In genomic region chr2:70553584-70554337, GRCh38 we compare ENCODE assay signal across 8 cellular contexts.
DNase-seq lines count a peak whose midpoint lies in the region; ATAC-seq lines count a peak whose summit lies in the region.

TGFA (minus strand) TSS chr2:70553826; CDS start chr2:70553767, 59 bp downstream.

- H3K4me1 ChIP-seq in endocrine pancreas (ENCODE audit: control insufficient read depth, insufficient read depth, low read length): no peaks in the 10 kb centered on the region

- H3K9me3 ChIP-seq in endocrine pancreas (ENCODE audit: control insufficient read depth, low read length): no peaks in the 10 kb centered on the region

- ATAC-seq in GM18868 (IDR thresholded peaks at IDR 0.05; ENCODE audit: unreplicated experiment) (peak; percentile 84), HG03354 (IDR thresholded peaks at IDR 0.05; ENCODE audit: poor library complexity, severe bottlenecking, unreplicated experiment) (peak; percentile 74)

- DNase-seq in ACHN (peak; percentile 96), NCI-H748 treated with DMSO at 0.1 percent for 48 hours (lab: John Stamatoyannopoulos, UW) (peak; percentile 32), midbrain (lab: John Stamatoyannopoulos, UW) (peak; percentile 87)
- peak; percentile 29 to 38 for DNase-seq in activated CD8-positive, alpha-beta memory T cell treated with anti-CD3 and anti-CD28 coated beads for 4 hours (ENCODE audit: low read depth in 2 of 2)
- DNase-seq in stimulated activated CD8-positive, alpha-beta memory T cell treated with anti-CD3 and anti-CD28 coated beads, Interleukin-15, amount 100 ng/mL, for 48 hours (ENCODE audit: low read depth in 2 of 2): peak; percentile 47 to 54

- H3K27me3 ChIP-seq in endocrine pancreas (ENCODE audit: control insufficient read depth, insufficient read depth, low read length): no peaks in the 10 kb centered on the region

- peak within 1 kb of the TSS; percentile 54 for H3K9ac ChIP-seq in endocrine pancreas (ENCODE audit: control insufficient read depth, insufficient read depth, low read length)

- H3K4me3 ChIP-seq in endocrine pancreas (ENCODE audit: control insufficient read depth, insufficient read depth, low read length): no peak within 1 kb of the TSS

- no peaks in the 10 kb centered on the region for H3K36me3 ChIP-seq in endocrine pancreas (ENCODE audit: control insufficient read depth, insufficient read depth, low read length)

- in situ Hi-C loops in ACHN (cut with HindIII; ENCODE audit: low pct_ligation_motif_present, low pct_unique_long_range_greater_than_20kb, low sequenced_read_pairs): no loop called here

Comparison
In these comparisons a context has a peak if more than half of its experiments do, and no peak if none do; other contexts are left out.
1. DNase-seq: peak in every context shown above with its lines; median percentile 96 in ACHN; 87 in midbrain; 50 in stimulated activated CD8-positive, alpha-beta memory T cell treated with anti-CD3 and anti-CD28 coated beads, Interleukin-15, amount 100 ng/mL, for 48 hours; 34 in activated CD8-positive, alpha-beta memory T cell treated with anti-CD3 and anti-CD28 coated beads for 4 hours; 32 in NCI-H748 treated with DMSO at 0.1 percent for 48 hours.